Comparison of ENCODE assay signal across 22 cellular contexts in the genomic region with DNA sequence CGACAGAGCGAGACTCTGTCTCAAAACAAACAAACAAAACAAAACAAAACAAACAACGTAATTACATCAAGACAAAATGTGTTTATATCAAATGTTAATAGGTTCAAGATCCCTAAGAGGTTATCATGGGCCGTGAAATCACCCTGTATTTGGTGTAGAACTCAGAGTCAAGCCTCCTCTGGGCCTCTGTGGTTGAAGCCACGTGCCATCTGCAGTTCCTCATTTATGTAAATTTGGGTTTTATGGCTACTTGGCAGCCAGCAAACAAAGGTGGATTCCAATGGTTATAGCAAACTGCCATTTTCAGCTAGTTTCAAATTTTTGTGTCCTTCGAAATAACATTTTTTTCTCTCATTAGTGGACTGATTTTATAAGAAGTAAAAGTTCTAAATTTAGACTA.
"Had no signal": no experiment of that assay in that cellular context is flagged by ENCODE, and none has a peak within 500 bp of the region (broad histone marks: within the 10 kb centered on the region; RNA-seq: fewer than 3 reads in every experiment).

No MANE protein-coding gene starts in this region.

- ATAC-seq: body of pancreas, left ventricle myocardium superior, natural killer cell, right cardiac atrium had no signal

- H3K4me1 ChIP-seq: body of pancreas, tibial nerve, uterus had no signal

- H3K36me3 Mint-ChIP-seq: natural killer cell had no signal

- H3K27ac Mint-ChIP-seq: activated naive CD8-positive, alpha-beta T cell treated with anti-CD3 and anti-CD28 coated beads for 36 hours; natural killer cell had no signal

- H3K27me3 ChIP-seq: body of pancreas, tibial nerve, uterus had no signal

- H3K27me3 Mint-ChIP-seq: activated naive CD8-positive, alpha-beta T cell treated with anti-CD3 and anti-CD28 coated beads for 36 hours had no signal

- H3K27ac ChIP-seq: body of pancreas, epithelial cell of prostate, skin epidermis, tibial nerve, uterus had no signal

- H3K9me3 ChIP-seq: body of pancreas, tibial nerve, uterus had no signal

- H3K4me3 Mint-ChIP-seq: activated naive CD8-positive, alpha-beta T cell treated with anti-CD3 and anti-CD28 coated beads for 36 hours; natural killer cell had no signal

- H3K36me3 ChIP-seq: uterus had no signal

- H3K4me3 ChIP-seq: body of pancreas, skin epidermis, tibial nerve, uterus had no signal

- DNase-seq: activated CD4-positive, alpha-beta T cell treated with anti-CD3 and anti-CD28 coated beads, Interleukin-2, amount 50 U/mL, for 1 hour; activated CD8-positive, alpha-beta memory T cell treated with anti-CD3 and anti-CD28 coated beads for 24 hours; activated naive CD8-positive, alpha-beta T cell treated with anti-CD3 and anti-CD28 coated beads for 36 hours; amygdala; body of pancreas; caudate nucleus; cortex of kidney; effector memory CD4-positive, alpha-beta T cell; foreskin melanocyte; kidney glomerular epithelial cell; left ventricle myocardium superior; mesenchymal stem cell; natural killer cell; posterior cingulate gyrus; right cardiac atrium; stimulated activated CD4-positive, alpha-beta T cell treated with anti-CD3 and anti-CD28 coated beads, Interleukin-15, amount 100 ng/mL, for 24 hours; stimulated activated CD4-positive, alpha-beta T cell treated with anti-CD3 and anti-CD28 coated beads, Interleukin-4, amount 100 ng/mL, for 1 hour; stimulated activated naive CD4-positive, alpha-beta T cell; uterus had no signal

- H3K4me1 Mint-ChIP-seq: activated naive CD8-positive, alpha-beta T cell treated with anti-CD3 and anti-CD28 coated beads for 36 hours; natural killer cell had no signal

- H3K9me3 Mint-ChIP-seq: activated naive CD8-positive, alpha-beta T cell treated with anti-CD3 and anti-CD28 coated beads for 36 hours; natural killer cell had no signal
